In genomic region chr5:117945261-117945660, GRCh38 we compare ENCODE assay signal across 22 cellular contexts.
"Had no signal": no experiment of that assay in that cellular context is flagged by ENCODE, and none has a peak within 500 bp of the region (broad histone marks: within the 10 kb centered on the region; RNA-seq: fewer than 3 reads in every experiment).

No MANE protein-coding gene starts in this region.

- H3K36me3 Mint-ChIP-seq: naive thymus-derived CD4-positive, alpha-beta T cell had no signal

- H3K36me3 ChIP-seq: gastrocnemius medialis, heart right ventricle, spleen, stomach, thoracic aorta, transverse colon had no signal

- DNase-seq: effector CD4-positive, alpha-beta T cell; endodermal cell; erythroblast; gastrocnemius medialis; heart right ventricle; islet precursor cell; mammary epithelial cell; naive thymus-derived CD4-positive, alpha-beta T cell; nephron progenitor cell; psoas muscle; retina; spleen; stimulated activated CD4-positive, alpha-beta T cell treated with anti-CD3 and anti-CD28 coated beads, Interleukin-2, amount 100 ng/mL, for 24 hours; stimulated activated CD4-positive, alpha-beta T cell treated with anti-CD3 and anti-CD28 coated beads, Interleukin-4, amount 100 ng/mL, for 4 hours; stimulated activated naive CD4-positive, alpha-beta T cell; stomach; substantia nigra; transverse colon had no signal

- H3K9me3 ChIP-seq: gastrocnemius medialis, thoracic aorta, transverse colon had no signal

- H3K27ac Mint-ChIP-seq: endodermal cell; naive thymus-derived CD4-positive, alpha-beta T cell; nephron progenitor cell had no signal

- H3K4me1 ChIP-seq: gastrocnemius medialis, heart right ventricle, psoas muscle, spleen, stomach, transverse colon had no signal

- H3K9me3 Mint-ChIP-seq: endodermal cell, nephron progenitor cell had no signal

- H3K4me1 Mint-ChIP-seq: endodermal cell; naive thymus-derived CD4-positive, alpha-beta T cell had no signal

- H3K4me3 Mint-ChIP-seq: endodermal cell; naive thymus-derived CD4-positive, alpha-beta T cell; nephron progenitor cell had no signal

- ATAC-seq: gastrocnemius medialis; heart right ventricle; left lobe of liver; naive thymus-derived CD4-positive, alpha-beta T cell; psoas muscle; sciatic nerve had no signal

- H3K4me3 ChIP-seq: coronary artery, gastrocnemius medialis, heart right ventricle, psoas muscle, spleen, stomach, thoracic aorta, transverse colon had no signal

- H3K27me3 Mint-ChIP-seq: naive thymus-derived CD4-positive, alpha-beta T cell had no signal

- H3K27ac ChIP-seq: coronary artery, gastrocnemius medialis, heart right ventricle, psoas muscle, spleen, stomach, thoracic aorta, transverse colon had no signal

- H3K27me3 ChIP-seq: gastrocnemius medialis, heart right ventricle, spleen, stomach, transverse colon had no signal
